ENCODE assay signal across 13 cellular contexts in the genomic region with DNA sequence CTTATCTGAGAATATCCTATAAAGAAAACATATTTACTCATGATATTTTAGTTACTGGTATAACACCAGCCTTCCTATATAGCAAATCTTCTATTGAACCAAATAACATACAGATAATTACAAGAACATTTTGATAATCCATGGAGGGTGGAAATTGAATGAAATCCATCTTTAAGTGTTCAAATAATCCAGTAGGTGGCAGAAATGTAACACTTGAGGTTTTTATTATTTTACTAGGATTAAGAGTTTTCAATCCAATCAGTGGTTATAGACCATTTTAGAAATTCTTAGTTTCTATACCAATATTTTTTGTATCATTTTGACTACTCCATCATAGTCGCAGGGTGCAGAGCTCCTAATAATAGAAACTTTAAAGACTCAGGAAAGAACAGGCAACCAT.
A peak's percentile ranks its signal among the peaks of the same experiment; 100 is the strongest.
DNase-seq lines count a peak whose midpoint lies in the region; ATAC-seq and TF ChIP-seq lines count a peak whose summit lies in the region.
"Had no signal": no experiment of that assay in that cellular context is flagged by ENCODE, and none has a peak within 500 bp of the region (broad histone marks: within the 10 kb centered on the region; RNA-seq: fewer than 3 reads in every experiment).

No MANE protein-coding gene starts in this region.

- intact Hi-C loops in dorsolateral prefrontal cortex (cut with DNase I): no loop called here

- DNase-seq in NOMO-1 treated with DMSO at 0.1 percent for 48 hours (lab: John Stamatoyannopoulos, UW; ENCODE audit: unreplicated experiment) (peak; percentile 3), NOMO-1 treated with dmso at 0.1 percent for 144 hours (lab: John Stamatoyannopoulos, UW; ENCODE audit: unreplicated experiment) (no peak), NAMALWA (ENCODE audit: low spot score) (peak; percentile 15), dorsolateral prefrontal cortex (no peak), superior temporal gyrus (ENCODE audit: extremely low spot score) (peak; percentile 37), mucosa of gallbladder (ENCODE audit: low spot score) (no peak), GM19238 (ENCODE audit: insufficient read length, low spot score) (no peak)
- DNase-seq: activated CD4-positive, CD25-positive, alpha-beta regulatory T cell treated with anti-CD3 and anti-CD28 coated beads, Interleukin-2, amount 50 U/mL, for 72 hours; activated T-cell treated with anti-CD3 and anti-CD28 coated beads, Interleukin-2, amount 50 U/mL, for 24 hours; colonic mucosa; NCI-H345; stimulated activated naive CD8-positive, alpha-beta T cell treated with anti-CD3 and anti-CD28 coated beads, Interleukin-15, Interleukin-2, amounts not matched to agents 100 U/mL and 50 U/mL, for 24 hours had no signal

- no peak overlapping the region for H3K4me3 ChIP-seq in dorsolateral prefrontal cortex
- H3K4me3 ChIP-seq: colonic mucosa had no signal

- TF ChIP-seq CTCF in dorsolateral prefrontal cortex (IDR thresholded peaks at IDR 0.05 in 54 of 56, conservative IDR thresholded peaks at IDR 0.05 in 2 of 56; ENCODE audit: low read depth in 1 of 56, partially characterized antibody in 56 of 56): peak in 48 of 56 donors; percentile 4 to 62 (median 36)

- H3K27me3 ChIP-seq in dorsolateral prefrontal cortex: no peaks in the 10 kb centered on the region
- H3K27me3 ChIP-seq: colonic mucosa had no signal

- H3K27ac ChIP-seq in dorsolateral prefrontal cortex: no peak overlapping the region
- H3K27ac ChIP-seq: colonic mucosa had no signal

- ATAC-seq in HG02571 (IDR thresholded peaks at IDR 0.05; ENCODE audit: unreplicated experiment): no peak
- ATAC-seq: stimulated activated naive CD8-positive, alpha-beta T cell treated with anti-CD3 and anti-CD28 coated beads, Interleukin-15, Interleukin-2, amounts not matched to agents 100 U/mL and 50 U/mL, for 24 hours had no signal

Comparison
In these comparisons a context has a peak if more than half of its experiments do, and no peak if none do; other contexts are left out.
1. DNase-seq: peak in NOMO-1 treated with DMSO at 0.1 percent for 48 hours (single experiment), NAMALWA (single experiment) and superior temporal gyrus (single experiment); none in NOMO-1 treated with dmso at 0.1 percent for 144 hours (single experiment), dorsolateral prefrontal cortex (0 of 10), mucosa of gallbladder (single experiment) and GM19238 (single experiment).